In genomic region chr1:174165471-174166137, GRCh38 we compare ENCODE assay signal across 1 cellular context.
A peak's percentile ranks its signal among the peaks of the same experiment; 100 is the strongest.
TF ChIP-seq lines count a peak whose summit lies in the region.

No MANE protein-coding gene starts in this region.

TF ChIP-seq in K562, 482 proteins besides CTCF, POLR2A, EP300 and RAD21 (continued from another document and continues in another):
- no peak for TF ChIP-seq FOXK1 (CRISPR knock-in tag; IDR thresholded peaks at IDR 0.05; ENCODE audit: borderline replicate concordance)
- no peak for TF ChIP-seq ZNF384 (IDR thresholded peaks at IDR 0.05; ENCODE audit: low read depth, low read length)
- no peak for TF ChIP-seq MYBL2 (IDR thresholded peaks at IDR 0.05; ENCODE audit: low read depth)
- no peak for TF ChIP-seq MYBL2 (CRISPR knock-in tag; IDR thresholded peaks at IDR 0.05; ENCODE audit: borderline replicate concordance)
- TF ChIP-seq BRD4 (IDR thresholded peaks at IDR 0.05) = no peak
- no peak for TF ChIP-seq MCM3 (IDR thresholded peaks at IDR 0.05)
- no peak for TF ChIP-seq CHCHD3 (CRISPR knock-in tag; IDR thresholded peaks at IDR 0.05)
- no peak for TF ChIP-seq KAT2B (IDR thresholded peaks at IDR 0.05; ENCODE audit: low read depth, low read length)
- no peak for TF ChIP-seq TEAD4 (IDR thresholded peaks at IDR 0.05; ENCODE audit: low read length)
- TF ChIP-seq TEAD4 (CRISPR knock-in tag; IDR thresholded peaks at IDR 0.05; ENCODE audit: borderline replicate concordance) = no peak
- no peak for TF ChIP-seq SMARCB1 (IDR thresholded peaks at IDR 0.05; ENCODE audit: insufficient read length, low read depth)
- peak; percentile 15 for TF ChIP-seq POLR2B (IDR thresholded peaks at IDR 0.05; ENCODE audit: low read depth, partially characterized antibody)
- no peak for TF ChIP-seq LEF1 (IDR thresholded peaks at IDR 0.05)
- no peak for TF ChIP-seq ZNF518B (CRISPR knock-in tag; IDR thresholded peaks at IDR 0.05)
- no peak for TF ChIP-seq RBM25 (IDR thresholded peaks at IDR 0.05; ENCODE audit: low read depth, low read length, severe bottlenecking)
- no peak for TF ChIP-seq SPI1 (IDR thresholded peaks at IDR 0.05; ENCODE audit: borderline replicate concordance, low read depth, low read length)
- no peak; the same call in 1 of the 2 replicates for TF ChIP-seq PREB (CRISPR knock-in tag; IDR thresholded peaks at IDR 0.05)
- TF ChIP-seq FOXA1 (IDR thresholded peaks at IDR 0.05; ENCODE audit: borderline replicate concordance) = no peak
- no peak for TF ChIP-seq THRB (CRISPR knock-in tag; conservative IDR thresholded peaks at IDR 0.05)
- TF ChIP-seq PHF21A (IDR thresholded peaks at IDR 0.05; ENCODE audit: borderline replicate concordance, low read depth) = no peak
- TF ChIP-seq NCOA1 (IDR thresholded peaks at IDR 0.05; ENCODE audit: low read depth) = no peak
- no peak for TF ChIP-seq ADNP (tag; IDR thresholded peaks at IDR 0.05)
- no peak for TF ChIP-seq GTF2A2 (tag; IDR thresholded peaks at IDR 0.05)
- TF ChIP-seq ZNF263 (CRISPR knock-in tag; IDR thresholded peaks at IDR 0.05; ENCODE audit: borderline replicate concordance) = no peak
- TF ChIP-seq ZBTB9 (CRISPR knock-in tag; IDR thresholded peaks at IDR 0.05) = no peak
- TF ChIP-seq SRF (CRISPR knock-in tag; IDR thresholded peaks at IDR 0.05) = no peak
- no peak for TF ChIP-seq FOXP1 (CRISPR knock-in tag; IDR thresholded peaks at IDR 0.05)
- TF ChIP-seq MCM7 (IDR thresholded peaks at IDR 0.05) = no peak
- TF ChIP-seq DIDO1 (tag; IDR thresholded peaks at IDR 0.05; ENCODE audit: low read depth) = no peak
- no peak for TF ChIP-seq CBX1 (IDR thresholded peaks at IDR 0.05; ENCODE audit: low read depth)
- peak; percentile 55 for TF ChIP-seq ASH1L (IDR thresholded peaks at IDR 0.05; ENCODE audit: borderline replicate concordance, low read depth, partially characterized antibody)
- TF ChIP-seq TRIM25 (IDR thresholded peaks at IDR 0.05; ENCODE audit: borderline replicate concordance) = 0 out of 2 replicates have a peak, but pooled peaks have one; percentile 62
- no peak for TF ChIP-seq ZNF212 (CRISPR knock-in tag; IDR thresholded peaks at IDR 0.05)
- TF ChIP-seq MAFF (IDR thresholded peaks at IDR 0.05; ENCODE audit: low read length) = no peak
- TF ChIP-seq KAT7 (CRISPR knock-in tag; IDR thresholded peaks at IDR 0.05; ENCODE audit: borderline replicate concordance) = no peak
- TF ChIP-seq NFE2 (IDR thresholded peaks at IDR 0.05; ENCODE audit: low read depth) = no peak
- TF ChIP-seq GATAD2B (IDR thresholded peaks at IDR 0.05; ENCODE audit: borderline replicate concordance) = peak; percentile 52; the same call in 1 of the 2 replicates
- TF ChIP-seq HNRNPL (IDR thresholded peaks at IDR 0.05; ENCODE audit: low read depth, low read length) = no peak
- TF ChIP-seq ARID1B (IDR thresholded peaks at IDR 0.05) = 0 out of 2 replicates have a peak, but pooled peaks have one; percentile 9
- TF ChIP-seq TARDBP (IDR thresholded peaks at IDR 0.05) = no peak
- 0 out of 2 replicates have a peak, but pooled peaks have one; percentile 33 for TF ChIP-seq GATAD2A (IDR thresholded peaks at IDR 0.05)
- TF ChIP-seq C11orf30 (IDR thresholded peaks at IDR 0.05; ENCODE audit: low read depth) = no peak
- TF ChIP-seq RNF2 (IDR thresholded peaks at IDR 0.05) = no peak
- no peak for TF ChIP-seq HMGN3 (IDR thresholded peaks at IDR 0.05; ENCODE audit: borderline replicate concordance, extremely low read depth, insufficient read length, low read depth, low read length)
- TF ChIP-seq ID3 (CRISPR knock-in tag; IDR thresholded peaks at IDR 0.05) = no peak
- TF ChIP-seq ID3 (tag; IDR thresholded peaks at IDR 0.05) = no peak
- TF ChIP-seq GTF3C2 (IDR thresholded peaks at IDR 0.05; ENCODE audit: borderline replicate concordance, extremely low read depth, insufficient read length) = no peak
- TF ChIP-seq SRSF1 (IDR thresholded peaks at IDR 0.05; ENCODE audit: low read depth, low read length) = no peak
- 0 out of 2 replicates have a peak, but pooled peaks have one; percentile 21 for TF ChIP-seq L3MBTL2 (IDR thresholded peaks at IDR 0.05)
- 0 out of 2 replicates have a peak, but pooled peaks have one; percentile 24 for TF ChIP-seq ZNF592 (IDR thresholded peaks at IDR 0.05)
- TF ChIP-seq BCL6 (CRISPR knock-in tag; IDR thresholded peaks at IDR 0.05) = no peak
- TF ChIP-seq SP1 (CRISPR knock-in tag; IDR thresholded peaks at IDR 0.05) = no peak
